ENCODE assay signal across 20 cellular contexts in genomic region chr4:153420361-153420760, GRCh38.
"Had no signal": no experiment of that assay in that cellular context is flagged by ENCODE, and none has a peak within 500 bp of the region (broad histone marks: within the 10 kb centered on the region; RNA-seq: fewer than 3 reads in every experiment).

No MANE protein-coding gene starts in this region.

- H3K4me3 ChIP-seq: adrenal gland, body of pancreas, esophagus muscularis mucosa, heart left ventricle, prostate gland, spleen had no signal

- ATAC-seq: activated CD8-positive, alpha-beta memory T cell treated with anti-CD3 and anti-CD28 coated beads, Interleukin-2, amount 10 ng/mL, durations not matched to agents 7 days and 5 days; body of pancreas; heart left ventricle; sciatic nerve; stimulated activated naive CD8-positive, alpha-beta T cell treated with anti-CD3 and anti-CD28 coated beads, Interleukin-15, amount 100 ng/mL, for 72 hours had no signal

- DNase-seq: activated CD4-positive, alpha-beta T cell treated with anti-CD3 and anti-CD28 coated beads, Interleukin-2, amount 50 U/mL, for 48 hours; activated CD8-positive, alpha-beta memory T cell treated with anti-CD3 and anti-CD28 coated beads, Interleukin-2, amount 10 ng/mL, durations not matched to agents 7 days and 5 days; activated naive CD4-positive, alpha-beta T cell treated with anti-CD3 and anti-CD28 coated beads for 36 hours; activated T-cell treated with anti-CD3 and anti-CD28 coated beads, Interleukin-2, amount 50 U/mL, for 1 hour; adrenal gland; body of pancreas; central memory CD4-positive, alpha-beta T cell; cortex of kidney; effector CD4-positive, alpha-beta T cell; heart left ventricle; immature natural killer cell; occipital lobe; spleen; stimulated activated naive CD8-positive, alpha-beta T cell treated with anti-CD3 and anti-CD28 coated beads, Interleukin-15, amount 100 ng/mL, for 72 hours; SW 1271 had no signal

- H3K27ac ChIP-seq: adrenal gland, body of pancreas, esophagus muscularis mucosa, heart left ventricle, prostate gland had no signal

- H3K4me3 Mint-ChIP-seq: activated CD8-positive, alpha-beta memory T cell treated with anti-CD3 and anti-CD28 coated beads, Interleukin-2, amount 10 ng/mL, durations not matched to agents 7 days and 5 days; activated naive CD4-positive, alpha-beta T cell treated with anti-CD3 and anti-CD28 coated beads for 36 hours; immature natural killer cell; nephron; stimulated activated naive CD8-positive, alpha-beta T cell treated with anti-CD3 and anti-CD28 coated beads, Interleukin-15, amount 100 ng/mL, for 72 hours had no signal

- H3K27ac Mint-ChIP-seq: activated CD8-positive, alpha-beta memory T cell treated with anti-CD3 and anti-CD28 coated beads, Interleukin-2, amount 10 ng/mL, durations not matched to agents 7 days and 5 days; activated naive CD4-positive, alpha-beta T cell treated with anti-CD3 and anti-CD28 coated beads for 36 hours; activated T-helper 2 cell treated with anti-CD3 and anti-CD28 coated beads, Interferon-gamma antibody, Interleukin-2, Interleukin-4, amounts not matched to agents 10 μg/mL and 5 μg/mL and 100 μg/mL, durations not matched to agents 14 hours and 24 hours and 36 hours; immature natural killer cell had no signal

- H3K4me1 Mint-ChIP-seq: immature natural killer cell had no signal

- H3K27me3 ChIP-seq: adrenal gland, body of pancreas, esophagus muscularis mucosa, heart left ventricle, spleen had no signal

- H3K36me3 ChIP-seq: adrenal gland, esophagus muscularis mucosa, heart left ventricle, prostate gland, spleen had no signal

- H3K9me3 Mint-ChIP-seq: activated naive CD4-positive, alpha-beta T cell treated with anti-CD3 and anti-CD28 coated beads for 36 hours; activated T-helper 2 cell treated with anti-CD3 and anti-CD28 coated beads, Interferon-gamma antibody, Interleukin-2, Interleukin-4, amounts not matched to agents 10 μg/mL and 5 μg/mL and 100 μg/mL, durations not matched to agents 14 hours and 24 hours and 36 hours; immature natural killer cell; nephron; stimulated activated naive CD8-positive, alpha-beta T cell treated with anti-CD3 and anti-CD28 coated beads, Interleukin-15, amount 100 ng/mL, for 72 hours had no signal

- H3K4me1 ChIP-seq: adrenal gland, body of pancreas, heart left ventricle, prostate gland had no signal

- H3K9me3 ChIP-seq: adrenal gland, body of pancreas, esophagus muscularis mucosa, heart left ventricle, prostate gland, spleen had no signal

- H3K27me3 Mint-ChIP-seq: activated CD8-positive, alpha-beta memory T cell treated with anti-CD3 and anti-CD28 coated beads, Interleukin-2, amount 10 ng/mL, durations not matched to agents 7 days and 5 days; stimulated activated naive CD8-positive, alpha-beta T cell treated with anti-CD3 and anti-CD28 coated beads, Interleukin-15, amount 100 ng/mL, for 72 hours had no signal
